In the genomic region with DNA sequence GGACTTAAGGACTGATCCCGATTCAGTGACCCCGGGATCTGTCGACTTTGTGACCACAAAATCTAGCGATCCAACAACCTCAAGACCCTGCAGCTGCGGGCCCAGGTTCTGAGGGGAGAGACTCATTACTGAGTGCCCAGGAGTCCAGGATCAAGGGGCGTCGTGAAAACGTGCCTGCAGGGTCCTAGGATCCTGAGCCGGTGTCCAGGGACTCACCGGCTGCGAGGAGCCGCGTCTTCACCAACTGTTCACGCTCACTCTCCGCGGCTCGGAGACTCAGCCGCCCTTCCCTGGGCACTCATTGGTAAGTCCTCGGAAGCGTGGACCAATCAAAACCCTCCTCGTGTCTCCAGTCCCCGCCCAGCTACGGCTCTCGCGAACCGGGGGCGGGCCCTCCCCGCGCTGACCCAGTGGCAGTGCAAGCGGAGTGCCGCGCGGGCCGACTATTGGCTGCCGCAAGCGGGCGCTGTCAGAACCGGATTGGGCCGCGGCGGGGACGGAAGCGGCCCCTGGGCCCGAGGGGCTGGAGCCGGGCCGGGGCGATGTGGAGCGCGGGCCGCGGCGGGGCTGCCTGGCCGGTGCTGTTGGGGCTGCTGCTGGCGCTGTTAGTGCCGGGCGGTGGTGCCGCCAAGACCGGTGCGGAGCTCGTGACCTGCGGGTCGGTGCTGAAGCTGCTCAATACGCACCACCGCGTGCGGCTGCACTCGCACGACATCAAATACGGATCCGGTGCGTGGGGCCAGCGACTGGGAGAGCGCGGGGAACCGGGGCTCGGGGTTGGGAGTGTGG, we compare ENCODE assay signal across 8 cellular contexts. TPM values are rescaled to one million over a fixed set of nuclear protein-coding genes. Genes with fewer than 3 reads are reported as not detected.
A peak's percentile ranks its signal among the peaks of the same experiment; 100 is the strongest.
DNase-seq lines count a peak whose midpoint lies in the region; ATAC-seq, FAIRE-seq and TF ChIP-seq lines count a peak whose summit lies in the region.

A gene with protein sequence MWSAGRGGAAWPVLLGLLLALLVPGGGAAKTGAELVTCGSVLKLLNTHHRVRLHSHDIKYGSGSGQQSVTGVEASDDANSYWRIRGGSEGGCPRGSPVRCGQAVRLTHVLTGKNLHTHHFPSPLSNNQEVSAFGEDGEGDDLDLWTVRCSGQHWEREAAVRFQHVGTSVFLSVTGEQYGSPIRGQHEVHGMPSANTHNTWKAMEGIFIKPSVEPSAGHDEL (plus strand): TSS at position 508 of the 789 bp plus-strand sequence. CDS start 35 bp downstream, at position 543.

- 0 to 1% (median 0%) methylated on average over 62 to 76 of the region's 76 CpGs for WGBS in small intestine, 3 donors

- DNase-seq in AG09309 (ENCODE audit: low read depth) (peak; percentile 93), NCI-H226 (peak; percentile 90), bronchial epithelial cell (ENCODE audit: low read depth) (peak; percentile 94), iPS-NIHi7 (ENCODE audit: extremely low spot score) (peak; percentile 98), small intestine (peak; percentile 99)

- H3K4me3 ChIP-seq in AG09309 (ENCODE audit: control insufficient read depth, low read depth, low read length) (peak within 1 kb of the TSS; percentile 87), WI38 (ENCODE audit: low read depth, low read length) (peak within 1 kb of the TSS; percentile 77), bronchial epithelial cell (ENCODE audit: low read depth, low read length) (peak within 1 kb of the TSS; percentile 80), small intestine (ENCODE audit: low read depth in 1 of 2, low read length in 2 of 2) (peak within 1 kb of the TSS; percentile 73 to 80)

- no peaks in the 10 kb centered on the region for H3K9me3 ChIP-seq in small intestine (ENCODE audit: control insufficient read depth, low read depth)

- H3K27ac ChIP-seq in small intestine (ENCODE audit: low read depth in 1 of 2, low read length in 1 of 2), result peak within 1 kb of the TSS; percentile 75 to 84

- ATAC-seq in GM19023 (IDR thresholded peaks at IDR 0.05; ENCODE audit: unreplicated experiment) (peak; percentile 94), HG03196 (IDR thresholded peaks at IDR 0.05; ENCODE audit: unreplicated experiment) (peak; percentile 82)

- no peak for TF ChIP-seq CTCF in AG09309 (IDR thresholded peaks at IDR 0.05; ENCODE audit: control insufficient read depth, insufficient read depth, low read depth, low read length, missing control alignments)
- TF ChIP-seq CTCF in WI38 (IDR thresholded peaks at IDR 0.05; ENCODE audit: low read depth, low read length), result no peak
- TF ChIP-seq CTCF in bronchial epithelial cell (IDR thresholded peaks at IDR 0.05; ENCODE audit: insufficient read depth, low read length, severe bottlenecking), result no peak

- H3K36me3 ChIP-seq in bronchial epithelial cell (ENCODE audit: control insufficient read depth, insufficient read depth, low read length) (peaks cover 3% of the 10 kb centered on the region), small intestine (ENCODE audit: control insufficient read depth in 2 of 2, insufficient read depth in 2 of 2, low read length in 2 of 2) (no peaks in the 10 kb centered on the region)

- H3K4me1 ChIP-seq in small intestine (ENCODE audit: control insufficient read depth in 2 of 2, insufficient read depth in 1 of 2, low read depth in 1 of 2, low read length in 1 of 2), result peaks cover 0 to 6% of the 10 kb centered on the region in 2 donors

- FAIRE-seq in bronchial epithelial cell (lab: Jason Lieb, UNC), result no peak
- no peak for FAIRE-seq in small intestine (lab: Jason Lieb, UNC)

- H3K27me3 ChIP-seq in bronchial epithelial cell (ENCODE audit: control insufficient read depth, insufficient read depth, low read length) (no peaks in the 10 kb centered on the region), small intestine (ENCODE audit: control insufficient read depth in 2 of 2, insufficient read depth in 2 of 2, low read length in 2 of 2) (no peaks in the 10 kb centered on the region)

RNA-seq across cellular contexts. Expression of the gene that starts here (rescaled TPM):
- 33.0 and 67.9 TPM in 2 replicates for total RNA-seq in bronchial epithelial cell
- 100 to 1,000 TPM in 1 of 3 donors, 10 to 100 TPM in 2; 25.9 to 125 (median 59.2) TPM for polyA plus RNA-seq in small intestine

Comparison
In these comparisons a context has a peak if more than half of its experiments do, and no peak if none do; other contexts are left out.
1. Peak in every context shown above with its lines: DNase-seq, ATAC-seq, H3K4me3 ChIP-seq and H3K27ac ChIP-seq.